In genomic region chr2:219744698-219745097, GRCh38 we compare ENCODE assay signal across 28 cellular contexts.
"Had no signal": no experiment of that assay in that cellular context is flagged by ENCODE, and none has a peak within 500 bp of the region (broad histone marks: within the 10 kb centered on the region; RNA-seq: fewer than 3 reads in every experiment).

No MANE protein-coding gene starts in this region.

- DNase-seq: activated CD4-positive, alpha-beta memory T cell treated with anti-CD3 and anti-CD28 coated beads, Interleukin-2, amount 10 ng/mL, durations not matched to agents 7 days and 5 days; activated CD4-positive, alpha-beta T cell treated with anti-CD3 and anti-CD28 coated beads, Interleukin-2, amount 10 ng/mL, durations not matched to agents 24 days and 14 days; activated effector memory CD4-positive, alpha-beta T cell treated with anti-CD3 and anti-CD28 coated beads, Interleukin-2, amount 50 U/mL, for 16 hours; activated naive CD4-positive, alpha-beta T cell treated with anti-CD3 and anti-CD28 coated beads, Interleukin-2, amount 50 U/mL, for 16 hours; activated naive CD8-positive, alpha-beta T cell treated with anti-CD3 and anti-CD28 coated beads, Interleukin-2, amount 50 U/mL, for 24 hours; effector CD8-positive, alpha-beta T cell; erythroblast; foreskin fibroblast; immature natural killer cell; kidney glomerular epithelial cell; left ventricle myocardium inferior; mammary epithelial cell; midbrain; natural killer cell; pancreas; psoas muscle; right cardiac atrium; small intestine; stimulated activated CD4-positive, alpha-beta T cell treated with anti-CD3 and anti-CD28 coated beads, Interleukin-15, amount 100 ng/mL, for 24 hours; testis had no signal

- H3K27ac Mint-ChIP-seq: activated CD4-positive, alpha-beta memory T cell treated with anti-CD3 and anti-CD28 coated beads, Interleukin-2, amount 10 ng/mL, durations not matched to agents 7 days and 5 days; activated CD4-positive, alpha-beta T cell treated with anti-CD3 and anti-CD28 coated beads, Interleukin-2, amount 10 ng/mL, durations not matched to agents 24 days and 14 days; activated naive CD8-positive, alpha-beta T cell treated with anti-CD3 and anti-CD28 coated beads, Interleukin-2, amount 50 U/mL, for 24 hours; dendritic cell treated with granulocyte-macrophage colony-stimulating factor and Interleukin-4, amounts not matched to agents 40 ng/mL and 50 ng/mL, for 4 days; immature natural killer cell; natural killer cell; stimulated activated memory B cell treated with anti-CD40 and anti-IgM and Interleukin-4, amounts not matched to agents 10 μg/mL and 1 μg/mL and 100 μg/mL, for 72 hours; T-helper 2 cell treated with Interferon-gamma antibody and Interleukin-4, amounts not matched to agents 5 μg/mL and 100 μg/mL, for 36 hours; type B pancreatic cell had no signal

- H3K27me3 ChIP-seq: pancreas, testis, vagina had no signal

- H3K4me1 Mint-ChIP-seq: activated CD4-positive, alpha-beta memory T cell treated with anti-CD3 and anti-CD28 coated beads, Interleukin-2, amount 10 ng/mL, durations not matched to agents 7 days and 5 days; activated CD4-positive, alpha-beta T cell treated with anti-CD3 and anti-CD28 coated beads, Interleukin-2, amount 10 ng/mL, durations not matched to agents 24 days and 14 days; activated naive CD8-positive, alpha-beta T cell treated with anti-CD3 and anti-CD28 coated beads, Interleukin-2, amount 50 U/mL, for 24 hours; immature natural killer cell; natural killer cell; stimulated activated memory B cell treated with anti-CD40 and anti-IgM and Interleukin-4, amounts not matched to agents 10 μg/mL and 1 μg/mL and 100 μg/mL, for 72 hours had no signal

- H3K27ac ChIP-seq: neutrophil, pancreas, psoas muscle, testis, vagina, VCaP had no signal

- H3K4me3 ChIP-seq: left ventricle myocardium inferior, pancreas, psoas muscle, testis, vagina had no signal

- H3K36me3 Mint-ChIP-seq: brain; immature natural killer cell; natural killer cell; stimulated activated memory B cell treated with anti-CD40 and anti-IgM and Interleukin-4, amounts not matched to agents 10 μg/mL and 1 μg/mL and 100 μg/mL, for 72 hours; type B pancreatic cell had no signal

- H3K4me3 Mint-ChIP-seq: activated CD4-positive, alpha-beta memory T cell treated with anti-CD3 and anti-CD28 coated beads, Interleukin-2, amount 10 ng/mL, durations not matched to agents 7 days and 5 days; activated CD4-positive, alpha-beta T cell treated with anti-CD3 and anti-CD28 coated beads, Interleukin-2, amount 10 ng/mL, durations not matched to agents 24 days and 14 days; activated naive CD8-positive, alpha-beta T cell treated with anti-CD3 and anti-CD28 coated beads, Interleukin-2, amount 50 U/mL, for 24 hours; brain; dendritic cell treated with granulocyte-macrophage colony-stimulating factor and Interleukin-4, amounts not matched to agents 40 ng/mL and 50 ng/mL, for 4 days; immature natural killer cell; natural killer cell; stimulated activated memory B cell treated with anti-CD40 and anti-IgM and Interleukin-4, amounts not matched to agents 10 μg/mL and 1 μg/mL and 100 μg/mL, for 72 hours; T-helper 2 cell treated with Interferon-gamma antibody and Interleukin-4, amounts not matched to agents 5 μg/mL and 100 μg/mL, for 36 hours; type B pancreatic cell had no signal

- H3K27me3 Mint-ChIP-seq: activated CD4-positive, alpha-beta memory T cell treated with anti-CD3 and anti-CD28 coated beads, Interleukin-2, amount 10 ng/mL, durations not matched to agents 7 days and 5 days; activated CD4-positive, alpha-beta T cell treated with anti-CD3 and anti-CD28 coated beads, Interleukin-2, amount 10 ng/mL, durations not matched to agents 24 days and 14 days; activated naive CD8-positive, alpha-beta T cell treated with anti-CD3 and anti-CD28 coated beads, Interleukin-2, amount 50 U/mL, for 24 hours; brain; dendritic cell treated with granulocyte-macrophage colony-stimulating factor and Interleukin-4, amounts not matched to agents 40 ng/mL and 50 ng/mL, for 4 days had no signal

- H3K36me3 ChIP-seq: left ventricle myocardium inferior, neutrophil, pancreas, vagina had no signal

- FAIRE-seq: pancreas, small intestine had no signal

- H3K9me3 Mint-ChIP-seq: activated CD4-positive, alpha-beta memory T cell treated with anti-CD3 and anti-CD28 coated beads, Interleukin-2, amount 10 ng/mL, durations not matched to agents 7 days and 5 days; activated CD4-positive, alpha-beta T cell treated with anti-CD3 and anti-CD28 coated beads, Interleukin-2, amount 10 ng/mL, durations not matched to agents 24 days and 14 days; activated naive CD8-positive, alpha-beta T cell treated with anti-CD3 and anti-CD28 coated beads, Interleukin-2, amount 50 U/mL, for 24 hours; dendritic cell treated with granulocyte-macrophage colony-stimulating factor and Interleukin-4, amounts not matched to agents 40 ng/mL and 50 ng/mL, for 4 days; immature natural killer cell; natural killer cell; stimulated activated memory B cell treated with anti-CD40 and anti-IgM and Interleukin-4, amounts not matched to agents 10 μg/mL and 1 μg/mL and 100 μg/mL, for 72 hours; T-helper 2 cell treated with Interferon-gamma antibody and Interleukin-4, amounts not matched to agents 5 μg/mL and 100 μg/mL, for 36 hours; type B pancreatic cell had no signal

- H3K9me3 ChIP-seq: left ventricle myocardium inferior, neutrophil, pancreas, psoas muscle, testis, vagina had no signal

- H3K4me1 ChIP-seq: pancreas, psoas muscle, vagina had no signal
